In genomic region chr14:60565211-60565610, GRCh38 we compare ENCODE assay signal across 14 cellular contexts. TPM values are rescaled to one million over a fixed set of nuclear protein-coding genes. Genes with fewer than 3 reads are reported as not detected.
DNase-seq lines count a peak whose midpoint lies in the region; ATAC-seq and TF ChIP-seq lines count a peak whose summit lies in the region.
"Had no signal": no experiment of that assay in that cellular context is flagged by ENCODE, and none has a peak within 500 bp of the region (broad histone marks: within the 10 kb centered on the region; RNA-seq: fewer than 3 reads in every experiment).

No MANE protein-coding gene starts in this region.

- no peaks in the 10 kb centered on the region for H4K20me1 ChIP-seq in BLaER1

- intact Hi-C loops in CD8-positive, alpha-beta T cell (cut with DNase I, micrococcal nuclease) = loop anchor here (10.0 kb wide), 2 partner anchors 380 to 500 kb away; no protein-coding TSS in a partner anchor

- H3K36me3 ChIP-seq in BLaER1 = no peaks in the 10 kb centered on the region
- no peaks in the 10 kb centered on the region for H3K36me3 ChIP-seq in brain microvascular endothelial cell (replicated peaks)
- no peaks in the 10 kb centered on the region for H3K36me3 ChIP-seq in CD8-positive, alpha-beta T cell (ENCODE audit: insufficient read depth, low read length)
- no peaks in the 10 kb centered on the region for H3K36me3 ChIP-seq in endodermal cell (ENCODE audit: control insufficient read depth, insufficient read depth, low read length)

- H3K9ac ChIP-seq in BLaER1 (no peak overlapping the region), endodermal cell (ENCODE audit: extremely low read depth, low read length, poor library complexity, severe bottlenecking) (no peak overlapping the region)

- no peak for ATAC-seq in CD8-positive, alpha-beta T cell
- ATAC-seq in HG02884 (IDR thresholded peaks at IDR 0.05; ENCODE audit: unreplicated experiment) = no peak
- ATAC-seq: mucosa of descending colon, right cardiac atrium had no signal

- H3K27ac ChIP-seq in BLaER1 = no peak overlapping the region
- no peak overlapping the region for H3K27ac ChIP-seq in brain microvascular endothelial cell
- H3K27ac ChIP-seq in CD8-positive, alpha-beta T cell (ENCODE audit: low read depth, low read length) = no peak overlapping the region
- no peak overlapping the region for H3K27ac ChIP-seq in endodermal cell (ENCODE audit: low read depth, low read length)
- H3K27ac ChIP-seq: HL-60 had no signal

- peak; percentile 82 for DNase-seq in M059J (ENCODE audit: low read depth)
- DNase-seq in brain microvascular endothelial cell = peak; percentile 54
- peak; percentile 77 for DNase-seq in myocyte (ENCODE audit: low read depth)
- no peak for DNase-seq in activated CD4-positive, alpha-beta T cell treated with anti-CD3 and anti-CD28 coated beads, Interleukin-2, amount 50 U/mL, for 1 hour
- DNase-seq in CD8-positive, alpha-beta T cell = no peak
- no peak for DNase-seq in endodermal cell
- DNase-seq: activated naive CD4-positive, alpha-beta T cell treated with anti-CD3 and anti-CD28 coated beads for 36 hours; mucosa of descending colon; right cardiac atrium; T-helper 2 cell; trophoblast cell had no signal

- H3K4me1 Mint-ChIP-seq in CD8-positive, alpha-beta T cell (ENCODE audit: low read depth) = no peaks in the 10 kb centered on the region
- H3K4me1 Mint-ChIP-seq in endodermal cell = no peaks in the 10 kb centered on the region

- no peaks in the 10 kb centered on the region for H3K9me3 Mint-ChIP-seq in CD8-positive, alpha-beta T cell
- no peaks in the 10 kb centered on the region for H3K9me3 Mint-ChIP-seq in endodermal cell
- H3K9me3 Mint-ChIP-seq: activated naive CD4-positive, alpha-beta T cell treated with anti-CD3 and anti-CD28 coated beads for 36 hours had no signal

- no peak overlapping the region for H3K4me3 ChIP-seq in BLaER1
- no peak overlapping the region for H3K4me3 ChIP-seq in brain microvascular endothelial cell (ENCODE audit: low read depth, low read length)
- H3K4me3 ChIP-seq in CD8-positive, alpha-beta T cell (ENCODE audit: low read depth, low read length) = no peak overlapping the region
- no peak overlapping the region for H3K4me3 ChIP-seq in endodermal cell (ENCODE audit: low read length)
- H3K4me3 ChIP-seq: mucosa of descending colon had no signal

- peaks cover 3% of the 10 kb centered on the region for H3K27me3 Mint-ChIP-seq in CD8-positive, alpha-beta T cell (ENCODE audit: low read depth)
- H3K27me3 Mint-ChIP-seq in endodermal cell (ENCODE audit: insufficient read depth) = peaks cover 5% of the 10 kb centered on the region

- in situ Hi-C loops in brain microvascular endothelial cell (cut with HindIII; ENCODE audit: low pct_ligation_motif_present, low sequenced_read_pairs) = no loop called here

- H3K4me2 ChIP-seq in BLaER1 = peak overlapping the region; percentile 63

- POLR2A ChIA-PET in CD8-positive, alpha-beta T cell (lab: Charles Lee) = interaction anchor here (0.7 kb wide), 1 partner anchor 11 kb away, joined by 5 read pairs; no protein-coding TSS in a partner anchor

- no peaks in the 10 kb centered on the region for H3K27me3 ChIP-seq in BLaER1
- H3K27me3 ChIP-seq in brain microvascular endothelial cell (replicated peaks) = no peaks in the 10 kb centered on the region
- H3K27me3 ChIP-seq in CD8-positive, alpha-beta T cell (ENCODE audit: insufficient read depth, low read length) = no peaks in the 10 kb centered on the region
- peaks cover 3% of the 10 kb centered on the region for H3K27me3 ChIP-seq in endodermal cell (ENCODE audit: control insufficient read depth, insufficient read depth, low read length, poor library complexity, severe bottlenecking)

- TF ChIP-seq CTCF in brain microvascular endothelial cell (IDR thresholded peaks at IDR 0.05; ENCODE audit: low read depth, low read length, missing control alignments) = no peak
- no peak for TF ChIP-seq CTCF in CD8-positive, alpha-beta T cell (IDR thresholded peaks at IDR 0.05)
- TF ChIP-seq CTCF in endodermal cell (conservative IDR thresholded peaks at IDR 0.05) = no peak

- H3K4me1 ChIP-seq in BLaER1 (peaks cover 25% of the 10 kb centered on the region), endodermal cell (ENCODE audit: control insufficient read depth, insufficient read depth, low read length) (no peaks in the 10 kb centered on the region)
- no peaks in the 10 kb centered on the region for H3K4me1 ChIP-seq in CD8-positive, alpha-beta T cell (ENCODE audit: insufficient read depth, low read length)

- H3K9me3 ChIP-seq in BLaER1 = no peaks in the 10 kb centered on the region
- no peaks in the 10 kb centered on the region for H3K9me3 ChIP-seq in CD8-positive, alpha-beta T cell (ENCODE audit: low read length)
- H3K9me3 ChIP-seq in endodermal cell (ENCODE audit: control insufficient read depth, low read length) = no peaks in the 10 kb centered on the region
- H3K9me3 ChIP-seq: mucosa of descending colon had no signal

- H3K27ac Mint-ChIP-seq in CD8-positive, alpha-beta T cell = no peak overlapping the region
- no peak overlapping the region for H3K27ac Mint-ChIP-seq in endodermal cell
- H3K27ac Mint-ChIP-seq: activated naive CD4-positive, alpha-beta T cell treated with anti-CD3 and anti-CD28 coated beads for 36 hours had no signal

- H3K4me3 Mint-ChIP-seq in CD8-positive, alpha-beta T cell = no peak overlapping the region
- no peak overlapping the region for H3K4me3 Mint-ChIP-seq in endodermal cell
- H3K4me3 Mint-ChIP-seq: activated naive CD4-positive, alpha-beta T cell treated with anti-CD3 and anti-CD28 coated beads for 36 hours had no signal

- WGBS in endodermal cell (ENCODE audit: insufficient coverage in 1 of 2, insufficient read length in 1 of 2), 2 experiments = 93 to 100% methylated on average over 6 of the region's 6 CpGs

- no peaks in the 10 kb centered on the region for H3K36me3 Mint-ChIP-seq in CD8-positive, alpha-beta T cell
- no peaks in the 10 kb centered on the region for H3K36me3 Mint-ChIP-seq in endodermal cell (ENCODE audit: low read depth)

- CTCF ChIA-PET in CD8-positive, alpha-beta T cell (lab: Charles Lee) = no interaction called here

RNA-seq across cellular contexts. Expression of gene SIX6, which starts 56.3 kb away (rescaled TPM):
- total RNA-seq in M059J (2014; rRNA removed; shearing (Covaris generic)) = not detected in 2 replicates
- total RNA-seq in myocyte = 0.08 TPM in 1 of 2 replicates, not detected in the other
- polyA plus RNA-seq in myocyte (2012) = 0.08 TPM
- not detected for total RNA-seq in CD8-positive, alpha-beta T cell
- total RNA-seq in endodermal cell = not detected
- 0.75 TPM for polyA plus RNA-seq in endodermal cell (2013, experiment 1 of 2)
- 0.37 TPM for polyA plus RNA-seq in endodermal cell (2013, experiment 2 of 2)
- total RNA-seq: activated naive CD4-positive, alpha-beta T cell treated with anti-CD3 and anti-CD28 coated beads for 36 hours; mucosa of descending colon; right cardiac atrium had no signal
- polyA plus RNA-seq: right cardiac atrium had no signal

Comparison
In these comparisons a context has a peak if more than half of its experiments do, and no peak if none do; other contexts are left out.
1. DNase-seq: peak in M059J (single experiment), brain microvascular endothelial cell (single experiment) and myocyte (single experiment); none in activated CD4-positive, alpha-beta T cell treated with anti-CD3 and anti-CD28 coated beads, Interleukin-2, amount 50 U/mL, for 1 hour (single experiment), CD8-positive, alpha-beta T cell (0 of 7) and endodermal cell (single experiment).